Comparison of ENCODE assay signal across 1 cellular context in the genomic region with DNA sequence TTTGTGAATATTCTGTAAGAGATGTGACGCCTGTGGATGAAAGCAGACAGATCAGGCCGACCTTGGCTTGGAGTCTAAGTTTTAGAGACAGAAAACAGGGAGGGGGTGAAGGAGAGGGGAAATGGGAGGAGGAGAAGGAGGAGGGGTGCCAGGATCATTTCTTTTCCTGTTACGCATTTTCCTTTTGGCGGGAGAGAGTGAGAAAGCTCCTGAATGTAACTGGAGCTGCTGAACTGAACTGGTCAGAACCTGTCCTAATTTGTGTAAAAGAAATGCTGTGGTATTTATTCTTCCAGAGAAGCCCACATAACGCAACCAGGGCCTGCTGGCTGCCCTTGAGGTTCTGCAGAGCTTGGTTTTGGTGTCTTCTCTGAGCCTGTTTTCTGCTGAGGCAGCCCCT.
TF ChIP-seq lines count a peak whose summit lies in the region.

No MANE protein-coding gene starts in this region.

TF ChIP-seq in H1, 55 proteins besides CTCF, POLR2A, EP300 and RAD21 (continued from another document):
- TF ChIP-seq RFX5 (IDR thresholded peaks at IDR 0.05; ENCODE audit: borderline replicate concordance, low read depth, low read length) (no peak), KDM4A (IDR thresholded peaks at IDR 0.05; ENCODE audit: low read depth, low read length, severe bottlenecking) (no peak), HDAC2 (IDR thresholded peaks at IDR 0.05; ENCODE audit: borderline replicate concordance in 1 of 2, low read depth in 2 of 2, low read length in 2 of 2) (no peak), POLR2AphosphoS5 (IDR thresholded peaks at IDR 0.05; ENCODE audit: low read depth, low read length) (no peak), TCF12 (IDR thresholded peaks at IDR 0.05; ENCODE audit: low read depth, low read length) (no peak), EGR1 (IDR thresholded peaks at IDR 0.05; ENCODE audit: borderline replicate concordance, low read depth, low read length) (no peak), CBX8 (IDR thresholded peaks at IDR 0.05; ENCODE audit: borderline replicate concordance, low read depth, low read length) (no peak), RBBP5 (IDR thresholded peaks at IDR 0.05; ENCODE audit: borderline replicate concordance, low read depth, low read length) (no peak)
